ENCODE assay signal across 8 cellular contexts in genomic region chr3:165837058-165837525, GRCh38. TPM values are rescaled to one million over a fixed set of nuclear protein-coding genes. Genes with fewer than 3 reads are reported as not detected.
DNase-seq lines count a peak whose midpoint lies in the region; ATAC-seq, FAIRE-seq and TF ChIP-seq lines count a peak whose summit lies in the region.

TSS of gene BCHE (minus strand) at chr3:165837423. CDS start at chr3:165831033, 6,390 bp downstream.

- peaks cover 5% of the 10 kb centered on the region for H3K9me3 Mint-ChIP-seq in activated CD8-positive, alpha-beta memory T cell treated with anti-CD3 and anti-CD28 coated beads, Interleukin-2, amount 10 ng/mL, durations not matched to agents 7 days and 5 days (ENCODE audit: low read depth)

- DNase-seq in NCI-H345 (lab: John Stamatoyannopoulos, UW) (peak; percentile 68), H1 (ENCODE audit: low read depth in 1 of 2, low spot score in 2 of 2) (no peak), midbrain (lab: John Stamatoyannopoulos, UW) (peak; percentile 70), colonic mucosa (no peak), GM19238 (ENCODE audit: insufficient read length, low spot score) (no peak), HPDE6-E6E7 (ENCODE audit: extremely low spot score) (no peak)
- DNase-seq in activated CD8-positive, alpha-beta memory T cell treated with anti-CD3 and anti-CD28 coated beads, Interleukin-2, amount 10 ng/mL, durations not matched to agents 7 days and 5 days: no peak

- TF ChIP-seq POLR2A in H1 (IDR thresholded peaks at IDR 0.05; ENCODE audit: control extremely low read depth in 1 of 2, low read depth in 2 of 2, low read length in 2 of 2): no peak

- H3K4me1 ChIP-seq in H1 (replicated peaks in 1 of 4; ENCODE audit: control insufficient read depth in 3 of 4, insufficient read depth in 4 of 4, low read length in 3 of 4): peaks cover 0 to 4% (median 0%) of the 10 kb centered on the region in 4 experiments; a peak in 2 of 7 replicates
- no peaks in the 10 kb centered on the region for H3K4me1 ChIP-seq in colonic mucosa

- no peak for TF ChIP-seq EP300 in H1 (IDR thresholded peaks at IDR 0.05; ENCODE audit: borderline replicate concordance in 1 of 2, low read depth in 2 of 2, low read length in 2 of 2)

- no peaks in the 10 kb centered on the region for H3K36me3 Mint-ChIP-seq in activated CD8-positive, alpha-beta memory T cell treated with anti-CD3 and anti-CD28 coated beads, Interleukin-2, amount 10 ng/mL, durations not matched to agents 7 days and 5 days

- H3K27me3 ChIP-seq in H1 (replicated peaks in 1 of 4; ENCODE audit: control insufficient read depth in 3 of 4, extremely low read depth in 1 of 4, insufficient read depth in 3 of 4, low read length in 3 of 4) (no peaks in the 10 kb centered on the region), colonic mucosa (no peaks in the 10 kb centered on the region)

- H2BK120ac ChIP-seq in H1 (replicated peaks; ENCODE audit: low read depth, low read length): peak within 1 kb of the TSS; percentile 64

- H2BK5ac ChIP-seq in H1 (ENCODE audit: low read depth, low read length): no peak within 1 kb of the TSS

- no peaks in the 10 kb centered on the region for H3K27me3 Mint-ChIP-seq in activated CD8-positive, alpha-beta memory T cell treated with anti-CD3 and anti-CD28 coated beads, Interleukin-2, amount 10 ng/mL, durations not matched to agents 7 days and 5 days

- ATAC-seq in activated CD8-positive, alpha-beta memory T cell treated with anti-CD3 and anti-CD28 coated beads, Interleukin-2, amount 10 ng/mL, durations not matched to agents 7 days and 5 days: no peak

- H3K27ac ChIP-seq in C4-2B (peak within 1 kb of the TSS; percentile 19; the same call in 1 of the 2 replicates), H1 (ENCODE audit: low read depth, low read length) (no peak within 1 kb of the TSS), colonic mucosa (no peak within 1 kb of the TSS)

- TF ChIP-seq CTCF in C4-2B (conservative IDR thresholded peaks at IDR 0.05): no peak
- TF ChIP-seq CTCF in H1 (IDR thresholded peaks at IDR 0.05; ENCODE audit: control extremely low read depth in 1 of 3, insufficient read depth in 1 of 3, low read depth in 1 of 3, low read length in 3 of 3): no peak
- TF ChIP-seq CTCF in colonic mucosa (IDR thresholded peaks at IDR 0.05): no peak

- H2AK5ac ChIP-seq in H1 (ENCODE audit: low read depth, low read length): no peak within 1 kb of the TSS

- no peaks in the 10 kb centered on the region for H3K79me2 ChIP-seq in H1 (ENCODE audit: control insufficient read depth in 1 of 2, insufficient read depth in 2 of 2, low read length in 2 of 2)

- POLR2A ChIA-PET in H1 (lab: Charles Lee; ENCODE audit: partially characterized antibody): no interaction called here

- no peaks in the 10 kb centered on the region for H3K9me3 ChIP-seq in H1 (ENCODE audit: insufficient read depth in 2 of 2, low read depth in 1 of 2, low read length in 1 of 2)
- no peaks in the 10 kb centered on the region for H3K9me3 ChIP-seq in colonic mucosa

- 46% methylated on average over 6 of the region's 6 CpGs; no CpG with 5 or more reads in 1 of the 2 experiments for WGBS in H1 (ENCODE audit: extremely low coverage in 1 of 2, insufficient coverage in 1 of 2, insufficient read length in 1 of 2, insufficient replicate concordance in 2 of 2, low coverage in 1 of 2, low lambda C conversion rate in 2 of 2, missing lambda C conversion rate in 1 of 2), 2 experiments

- H3K4me3 ChIP-seq in H1 (ENCODE audit: extremely low read depth in 1 of 4, insufficient read depth in 2 of 4, low read depth in 3 of 4, low read length in 4 of 4): peak within 1 kb of the TSS; percentile 15 to 47 (median 22); a peak in 5 of 8 replicates
- no peak within 1 kb of the TSS for H3K4me3 ChIP-seq in colonic mucosa

- no peaks in the 10 kb centered on the region for H3K4me1 Mint-ChIP-seq in activated CD8-positive, alpha-beta memory T cell treated with anti-CD3 and anti-CD28 coated beads, Interleukin-2, amount 10 ng/mL, durations not matched to agents 7 days and 5 days

- no peak within 1 kb of the TSS for H4K91ac ChIP-seq in H1 (replicated peaks; ENCODE audit: insufficient read length, low read length)

- peak within 1 kb of the TSS; percentile 62 to 67 for H3K4me2 ChIP-seq in H1 (ENCODE audit: insufficient read depth in 1 of 2, low read depth in 2 of 2, low read length in 2 of 2)

- no peak within 1 kb of the TSS for H3K56ac ChIP-seq in H1 (replicated peaks; ENCODE audit: insufficient read length, low read depth, low read length)

- no peak within 1 kb of the TSS for H3K14ac ChIP-seq in H1 (ENCODE audit: insufficient read length)

- peak within 1 kb of the TSS; percentile 100 for H2AFZ ChIP-seq in H1 (ENCODE audit: low read length)

- TF ChIP-seq RAD21 in H1 (IDR thresholded peaks at IDR 0.05 in 1 of 2, conservative IDR thresholded peaks at IDR 0.05 in 1 of 2; ENCODE audit: low read depth in 2 of 2, low read length in 2 of 2): no peak

- H4K5ac ChIP-seq in H1 (ENCODE audit: insufficient read length, low read depth, low read length): no peak within 1 kb of the TSS

- CTCF ChIA-PET in H1 (lab: Charles Lee; ENCODE audit: partially characterized antibody): interaction anchor here (0.7 kb wide), 1 partner anchor 30 kb away, joined by 3 read pairs; no protein-coding TSS in a partner anchor
- CTCF ChIA-PET in activated CD8-positive, alpha-beta memory T cell treated with anti-CD3 and anti-CD28 coated beads, Interleukin-2, amount 10 ng/mL, durations not matched to agents 7 days and 5 days (lab: Charles Lee): no interaction called here

- H3K9ac ChIP-seq in H1 (replicated peaks in 1 of 4; ENCODE audit: extremely low read depth in 1 of 4, low read depth in 3 of 4, low read length in 3 of 4) (peak within 1 kb of the TSS in 2 of 4 experiments; percentile 6 to 52; a peak in 3 of 7 replicates), colonic mucosa (ENCODE audit: low read depth in 2 of 2, low read length in 2 of 2) (no peak within 1 kb of the TSS)

- H4K8ac ChIP-seq in H1 (ENCODE audit: extremely low read depth, insufficient read depth, low read length): no peak within 1 kb of the TSS

- no peak within 1 kb of the TSS for H3K4ac ChIP-seq in H1 (replicated peaks; ENCODE audit: insufficient read length, low read depth, low read length)

- no peaks in the 10 kb centered on the region for H3K36me3 ChIP-seq in H1 (ENCODE audit: control insufficient read depth in 2 of 4, insufficient read depth in 4 of 4, low read length in 3 of 4)
- no peaks in the 10 kb centered on the region for H3K36me3 ChIP-seq in colonic mucosa

- no peak within 1 kb of the TSS for H2BK12ac ChIP-seq in H1 (ENCODE audit: low read depth, low read length)

- intact Hi-C loops in colonic mucosa (cut with DNase I): no loop called here

- H3K79me1 ChIP-seq in H1 (ENCODE audit: low read depth, low read length): no peaks in the 10 kb centered on the region

- H2BK20ac ChIP-seq in H1 (ENCODE audit: low read length): no peak within 1 kb of the TSS

- H3K18ac ChIP-seq in H1 (ENCODE audit: extremely low read depth, low read length): 0 out of 2 replicates have a peak within 1 kb of the TSS, but pooled peaks have one; percentile 38

- H2BK15ac ChIP-seq in H1 (ENCODE audit: low read length): no peak within 1 kb of the TSS

- H3K4me3 Mint-ChIP-seq in activated CD8-positive, alpha-beta memory T cell treated with anti-CD3 and anti-CD28 coated beads, Interleukin-2, amount 10 ng/mL, durations not matched to agents 7 days and 5 days: no peak within 1 kb of the TSS

- no peaks in the 10 kb centered on the region for H3K23me2 ChIP-seq in H1 (ENCODE audit: low read depth, low read length)

- no peaks in the 10 kb centered on the region for H4K20me1 ChIP-seq in H1 (replicated peaks in 1 of 2; ENCODE audit: control insufficient read depth in 1 of 2, insufficient read depth in 2 of 2, low read length in 2 of 2)

- no peak within 1 kb of the TSS for H3K23ac ChIP-seq in H1 (ENCODE audit: insufficient read length)

- peak; percentile 55 for FAIRE-seq in H1 (lab: Jason Lieb, UNC)

- H3K27ac Mint-ChIP-seq in activated CD8-positive, alpha-beta memory T cell treated with anti-CD3 and anti-CD28 coated beads, Interleukin-2, amount 10 ng/mL, durations not matched to agents 7 days and 5 days: no peak within 1 kb of the TSS

TF ChIP-seq in H1, 55 proteins besides CTCF, POLR2A, EP300 and RAD21:
- TF ChIP-seq HDAC6 (IDR thresholded peaks at IDR 0.05; ENCODE audit: low read depth, low read length): no peak
- no peak for TF ChIP-seq SUZ12 (IDR thresholded peaks at IDR 0.05; ENCODE audit: low read length)

RNA-seq across cellular contexts. Expression of gene BCHE, which starts in this region (rescaled TPM):
- total RNA-seq in H1 (2021; fragmentation: NEBNext Ultra II Directional; extraction: Animal tissue kit (Norgen Biotek cat#: 25700)): 1.7 and 1.9 TPM in 2 replicates
- polyA plus RNA-seq in H1 (2011; rRNA removed): 0.35 and 0.56 TPM in 2 replicates
- 0.57 TPM for polyA plus RNA-seq in H1 (2011; cell fraction: cytosol; rRNA removed)
- polyA plus RNA-seq in H1 (2011; cell fraction: nucleus; rRNA removed): 0.07 TPM
- polyA plus RNA-seq in H1 (2012, experiment 1 of 2): 0.98 to 1.4 TPM (median 1.2 TPM) in 4 replicates
- polyA plus RNA-seq in H1 (2012, experiment 2 of 2): not detected
- polyA plus RNA-seq in H1 (2013, experiment 1 of 2): 6.1 TPM
- polyA plus RNA-seq in H1 (2013, experiment 2 of 2): 5.9 TPM
- 0.82 and 1.2 TPM in 2 replicates for polyA minus RNA-seq in H1 (2011; rRNA and poly(A)+ RNA removed)
- 0.59 TPM for polyA minus RNA-seq in H1 (2011; cell fraction: cytosol; rRNA and poly(A)+ RNA removed)
- 0.70 TPM for polyA minus RNA-seq in H1 (2011; cell fraction: nucleus; rRNA and poly(A)+ RNA removed)
- total RNA-seq in activated CD8-positive, alpha-beta memory T cell treated with anti-CD3 and anti-CD28 coated beads, Interleukin-2, amount 10 ng/mL, durations not matched to agents 7 days and 5 days: not detected
- 1 to 10 TPM; 1.6 to 5.4 TPM for total RNA-seq in colonic mucosa

Comparison
In these comparisons a context has a peak if more than half of its experiments do, and no peak if none do; other contexts are left out.
1. DNase-seq: peak in NCI-H345 (single experiment) and midbrain (single experiment); none in H1 (0 of 2), activated CD8-positive, alpha-beta memory T cell treated with anti-CD3 and anti-CD28 coated beads, Interleukin-2, amount 10 ng/mL, durations not matched to agents 7 days and 5 days (single experiment), colonic mucosa (single experiment), GM19238 (single experiment) and HPDE6-E6E7 (single experiment).